Comparison of ENCODE assay signal across 8 cellular contexts in the genomic region with DNA sequence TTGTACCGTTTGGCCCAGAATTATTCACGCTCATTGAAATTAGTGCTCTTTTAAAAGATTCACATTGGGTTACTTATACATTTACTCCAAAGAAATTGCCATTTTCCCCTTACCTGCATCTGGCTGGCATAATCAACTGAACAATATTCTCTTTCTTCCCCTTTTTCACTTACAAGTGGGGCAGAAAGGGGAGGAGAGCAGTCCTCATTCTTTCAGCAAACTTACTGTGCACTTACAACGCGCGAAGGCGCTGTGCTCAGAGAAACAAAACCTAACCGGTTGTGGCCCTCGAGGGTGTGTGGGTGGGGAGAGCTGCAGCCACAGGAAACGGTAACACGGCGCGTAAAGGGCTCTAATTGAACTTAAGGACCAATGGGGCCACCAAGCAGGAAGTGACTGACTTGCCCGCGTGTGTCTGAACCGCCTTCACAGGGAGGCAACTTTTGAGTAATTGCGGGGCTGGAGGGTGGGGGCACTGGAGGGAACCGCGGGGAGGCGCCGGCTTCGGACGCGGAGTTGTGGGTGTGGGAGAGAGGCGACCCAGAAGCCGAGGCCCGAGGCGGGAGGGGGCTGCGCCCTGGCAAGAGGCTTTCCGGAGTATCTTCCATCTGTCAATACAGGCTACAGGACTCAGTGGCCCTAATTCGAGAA.
DNase-seq lines count a peak whose midpoint lies in the region; ATAC-seq lines count a peak whose summit lies in the region.

No MANE protein-coding gene starts in this region.

- peak; percentile 97 to 99 for DNase-seq in AML-193 (lab: John Stamatoyannopoulos, UW)
- DNase-seq in NCI-H446 (lab: John Stamatoyannopoulos, UW), result peak; percentile 80 to 84
- peak; percentile 91 for DNase-seq in cerebellar cortex (ENCODE audit: low spot score)
- peak; percentile 96 for DNase-seq in kidney tubule cell (ENCODE audit: low spot score)
- peak; percentile 96 for DNase-seq in stimulated activated CD4-positive, alpha-beta T cell treated with anti-CD3 and anti-CD28 coated beads, Interleukin-1b, Interleukin-23, amount 100 ng/mL, for 48 hours

- ATAC-seq in GM19043 (IDR thresholded peaks at IDR 0.05; ENCODE audit: low read depth, unreplicated experiment), result peak; percentile 56
- peak; percentile 77 for ATAC-seq in HG03354 (IDR thresholded peaks at IDR 0.05; ENCODE audit: poor library complexity, severe bottlenecking, unreplicated experiment)
- ATAC-seq in activated CD4-positive, CD25-positive, alpha-beta regulatory T cell treated with anti-CD3 and anti-CD28 coated beads, Interleukin-2, amount 50 U/mL, for 24 hours, result peak; percentile 83 to 86

Comparison
In these comparisons a context has a peak if more than half of its experiments do, and no peak if none do; other contexts are left out.
1. Peak in every context shown above with its lines: DNase-seq and ATAC-seq.